In genomic region chr6:81749704-81750103, GRCh38 we compare ENCODE assay signal across 8 cellular contexts. TPM values are rescaled to one million over a fixed set of nuclear protein-coding genes. Genes with fewer than 3 reads are reported as not detected.
DNase-seq lines count a peak whose midpoint lies in the region; ATAC-seq and FAIRE-seq lines count a peak whose summit lies in the region.

No MANE protein-coding gene starts in this region.

- H3K27ac Mint-ChIP-seq in T-cell = no peak overlapping the region

- H3K27me3 ChIP-seq in right cardiac atrium (ENCODE audit: control insufficient read depth, insufficient read depth) = no peaks in the 10 kb centered on the region
- H3K27me3 ChIP-seq in skeletal muscle tissue (ENCODE audit: control insufficient read depth in 3 of 3, insufficient read depth in 3 of 3, low read length in 3 of 3) = no peaks in the 10 kb centered on the region
- peaks cover 0 to 21% (median 4%) of the 10 kb centered on the region in 3 experiments for H3K27me3 ChIP-seq in neuronal stem cell (ENCODE audit: control insufficient read depth in 3 of 3, insufficient read depth in 3 of 3, low read depth in 1 of 3, low read length in 3 of 3)

- H3K9ac ChIP-seq in skeletal muscle tissue (ENCODE audit: low read depth in 1 of 3, low read length in 3 of 3) = peak overlapping the region; percentile 20 to 95 (median 87)
- H3K9ac ChIP-seq in neuronal stem cell (ENCODE audit: low read depth, low read length, poor library complexity) = no peak overlapping the region

- no peak overlapping the region for H3K14ac ChIP-seq in neuronal stem cell (ENCODE audit: low read length)

- H3K79me1 ChIP-seq in neuronal stem cell (ENCODE audit: low read depth, low read length) = peaks cover 4% of the 10 kb centered on the region

- H3K27ac ChIP-seq in right cardiac atrium (ENCODE audit: low read length) (peak overlapping the region; percentile 78), skeletal muscle tissue (ENCODE audit: low read depth, low read length) (peak overlapping the region; percentile 95), neuronal stem cell (replicated peaks; ENCODE audit: low read length) (no peak overlapping the region)

- H2BK12ac ChIP-seq in neuronal stem cell (ENCODE audit: low read length) = no peak overlapping the region

- no peak for FAIRE-seq in GM19239 (lab: Jason Lieb, UNC)

- H3K4ac ChIP-seq in neuronal stem cell (ENCODE audit: low read length) = no peak overlapping the region

- WGBS in right cardiac atrium = 23% methylated on average over 4 of the region's 4 CpGs
- WGBS in neuronal stem cell (ENCODE audit: extremely low coverage in 2 of 2, insufficient read length in 2 of 2, insufficient replicate concordance in 1 of 2), 2 donors = no CpG with 5 or more reads among the region's 4 CpGs

- no peak overlapping the region for H3K4me2 ChIP-seq in neuronal stem cell (ENCODE audit: insufficient read depth, low read length, poor library complexity, severe bottlenecking)

- H3K4me1 ChIP-seq in right cardiac atrium (ENCODE audit: control insufficient read depth, insufficient read depth, low read length) = no peaks in the 10 kb centered on the region
- H3K4me1 ChIP-seq in skeletal muscle tissue (ENCODE audit: control insufficient read depth in 3 of 3, insufficient read depth in 3 of 3, low read length in 3 of 3) = peaks cover 21 to 35% (median 30%) of the 10 kb centered on the region in 3 donors
- H3K4me1 ChIP-seq in neuronal stem cell (ENCODE audit: control insufficient read depth in 2 of 2, insufficient read depth in 1 of 2, low read depth in 1 of 2, low read length in 2 of 2) = peaks cover 6 to 13% of the 10 kb centered on the region in 2 donors

- no peak overlapping the region for H2BK5ac ChIP-seq in neuronal stem cell (ENCODE audit: low read length)

- CTCF ChIA-PET in T-cell (lab: Charles Lee) = no interaction called here

- ATAC-seq in T-cell (replicated peaks in 1 of 4) = no peak
- ATAC-seq in right cardiac atrium = peak; percentile 1 to 5

- peaks cover 0 to 6% of the 10 kb centered on the region in 2 donors for H3K27me3 Mint-ChIP-seq in T-cell

- no peak overlapping the region for H2BK15ac ChIP-seq in neuronal stem cell (ENCODE audit: low read length)

- DNase-seq in T-cell (no peak), right cardiac atrium (no peak), A172 (ENCODE audit: low spot score) (no peak), GM19239 (ENCODE audit: insufficient read length, low spot score) (no peak), neuronal stem cell (ENCODE audit: low spot score) (no peak)
- DNase-seq in stimulated activated CD4-positive, alpha-beta T cell treated with anti-CD3 and anti-CD28 coated beads, Interleukin-12 subunit alpha, Interleukin-12 subunit beta, amount 100 ng/mL, for 4 hours = no peak

- intact Hi-C loops in right cardiac atrium (cut with DNase I) = loop anchor here in 3 of 4 donors (5.0 to 10.0 kb wide), 6 partner anchors 145 to 1145 kb away; no protein-coding TSS in a partner anchor

- H3K23ac ChIP-seq in neuronal stem cell (ENCODE audit: low read depth, low read length, poor library complexity) = no peak overlapping the region

- POLR2A ChIA-PET in T-cell (lab: Charles Lee) = interaction anchor here in 1 of 2 donors (0.7 kb wide), 1 partner anchor 44 kb away, joined by 3 read pairs; no protein-coding TSS in a partner anchor

- no peak overlapping the region for H2BK120ac ChIP-seq in neuronal stem cell (ENCODE audit: low read depth, low read length)

- H3K18ac ChIP-seq in neuronal stem cell (ENCODE audit: low read length) = no peak overlapping the region

- no peak overlapping the region for H4K91ac ChIP-seq in neuronal stem cell (ENCODE audit: low read depth, low read length, poor library complexity)

- no peak overlapping the region for H2AK5ac ChIP-seq in neuronal stem cell (ENCODE audit: low read depth, low read length)

- H3K4me3 ChIP-seq in GM08714 (ENCODE audit: low read length) (peak overlapping the region; percentile 20; the same call in 1 of the 2 replicates), right cardiac atrium (ENCODE audit: low read length) (peak overlapping the region; percentile 98), skeletal muscle tissue (ENCODE audit: low read length in 3 of 3) (peak overlapping the region; percentile 92 to 95 (median 94)), neuronal stem cell (ENCODE audit: low read length in 2 of 2) (peak overlapping the region in 1 of 2 donors; percentile 79)

- no peaks in the 10 kb centered on the region for H3K9me3 Mint-ChIP-seq in T-cell

- no peak overlapping the region for H4K8ac ChIP-seq in neuronal stem cell (ENCODE audit: low read depth, low read length)

- no peak overlapping the region for H2AFZ ChIP-seq in neuronal stem cell (ENCODE audit: low read length)

- H3K4me1 Mint-ChIP-seq in T-cell = peaks cover 45 to 48% (median 46%) of the 10 kb centered on the region in 3 donors

- H3K9me3 ChIP-seq in right cardiac atrium (ENCODE audit: control insufficient read depth, low read length) = no peaks in the 10 kb centered on the region
- H3K9me3 ChIP-seq in skeletal muscle tissue (ENCODE audit: control insufficient read depth in 3 of 3, low read length in 3 of 3) = no peaks in the 10 kb centered on the region
- H3K9me3 ChIP-seq in neuronal stem cell (replicated peaks in 1 of 2; ENCODE audit: control insufficient read depth in 2 of 2, insufficient read depth in 1 of 2, low read depth in 1 of 2, low read length in 2 of 2) = peaks cover 0 to 5% of the 10 kb centered on the region in 2 donors

- H3K4me3 Mint-ChIP-seq in T-cell = peak overlapping the region in 2 of 3 donors; percentile 93 to 97

- H3K36me3 ChIP-seq in skeletal muscle tissue (ENCODE audit: control insufficient read depth in 3 of 3, insufficient read depth in 3 of 3, low read length in 3 of 3) (peaks cover 0 to 3% (median 0%) of the 10 kb centered on the region in 3 donors), neuronal stem cell (replicated peaks in 1 of 2; ENCODE audit: control insufficient read depth in 2 of 2, insufficient read depth in 2 of 2, low read length in 2 of 2) (peaks cover 0 to 46% of the 10 kb centered on the region in 2 donors)

- peaks cover 16% of the 10 kb centered on the region for H3K36me3 Mint-ChIP-seq in T-cell

RNA-seq across cellular contexts. Expression of gene TENT5A, which starts 2.8 kb away (rescaled TPM):
- total RNA-seq in T-cell (10 to 100 TPM in 1 of 5 donors, 1 to 10 TPM in 4; 3.2 to 10.7 (median 4.8) TPM), right cardiac atrium (10 to 100 TPM; 31.5 to 38.2 (median 35.5) TPM), skeletal muscle tissue (28.2 TPM)
- polyA plus RNA-seq in right cardiac atrium = 14.6 TPM
- total RNA-seq in A172 (2014; rRNA removed; shearing (Covaris generic)) = 5.0 and 6.5 TPM in 2 replicates
- polyA plus RNA-seq in neuronal stem cell (2013, experiment 1 of 2) = 0.95 TPM
- 1.1 TPM for polyA plus RNA-seq in neuronal stem cell (2013, experiment 2 of 2)

Comparison
In these comparisons a context has a peak if more than half of its experiments do, and no peak if none do; other contexts are left out.
1. ATAC-seq: peak in right cardiac atrium (2 of 2); none in T-cell (0 of 4).